Comparison of ENCODE assay signal across 12 cellular contexts in the genomic region with DNA sequence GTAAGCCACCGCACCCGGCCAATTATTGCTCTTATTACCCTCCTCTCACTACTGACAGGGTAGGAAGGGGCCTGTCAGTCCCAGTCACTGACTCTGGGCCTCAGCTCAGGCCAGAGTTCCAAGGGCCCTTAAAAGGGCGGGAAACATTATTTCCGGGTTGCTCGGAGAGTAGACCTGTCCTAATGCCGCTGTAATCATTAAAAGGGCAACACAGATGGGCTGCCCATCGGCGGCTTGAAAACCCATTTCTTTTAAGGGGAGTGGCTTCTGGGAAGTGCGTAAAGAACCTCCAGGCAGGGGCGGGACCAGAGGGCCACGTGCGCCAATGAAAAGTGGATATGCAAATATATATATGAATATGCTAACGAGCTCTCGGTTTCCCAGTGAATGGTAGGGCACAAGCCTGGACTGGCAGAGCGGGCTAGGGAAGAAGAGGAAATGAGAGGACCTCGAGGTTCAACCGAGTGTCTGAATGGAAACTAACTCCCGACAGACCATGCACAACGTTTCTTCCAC. TPM values are rescaled to one million over a fixed set of nuclear protein-coding genes. Genes with fewer than 3 reads are reported as not detected.
DNase-seq lines count a peak whose midpoint lies in the region; ATAC-seq, FAIRE-seq and TF ChIP-seq lines count a peak whose summit lies in the region.
"Had no signal": no experiment of that assay in that cellular context is flagged by ENCODE, and none has a peak within 500 bp of the region (broad histone marks: within the 10 kb centered on the region; RNA-seq: fewer than 3 reads in every experiment).

No MANE protein-coding gene starts in this region.

- DNase-seq in Caki2 (ENCODE audit: low read depth) (peak; percentile 30), MV-4-11 (lab: John Stamatoyannopoulos, UW) (peak; percentile 98), bronchial epithelial cell (ENCODE audit: low read depth) (peak; percentile 64), left colon (peak in 1 of 2 donors; percentile 16), RKO (ENCODE audit: low spot score) (no peak), KBM-7 (no peak)
- DNase-seq: brain microvascular endothelial cell, NCI-H2081, RPMI8226 had no signal

- no peak for FAIRE-seq in bronchial epithelial cell (lab: Jason Lieb, UNC)
- FAIRE-seq: TTC549 had no signal

- intact Hi-C loops in left colon (cut with DNase I, micrococcal nuclease): no loop called here

- H3K36me3 ChIP-seq in bronchial epithelial cell (ENCODE audit: control insufficient read depth, insufficient read depth, low read length): no peaks in the 10 kb centered on the region
- H3K36me3 ChIP-seq: brain microvascular endothelial cell had no signal

- peak; percentile 52 for ATAC-seq in left colon
- no peak for ATAC-seq in HG03039 (IDR thresholded peaks at IDR 0.05; ENCODE audit: unreplicated experiment)
- no peak for ATAC-seq in HG03342 (IDR thresholded peaks at IDR 0.05; ENCODE audit: unreplicated experiment)

- in situ Hi-C loops in Caki2 (cut with HindIII; ENCODE audit: low pct_unique_long_range_greater_than_20kb, low sequenced_read_pairs): no loop called here
- in situ Hi-C loops in KBM-7 (cut with MboI; ENCODE audit: low pct_unique_long_range_greater_than_20kb, low sequenced_read_pairs): no loop called here

- no peak for TF ChIP-seq CTCF in bronchial epithelial cell (IDR thresholded peaks at IDR 0.05; ENCODE audit: insufficient read depth, low read length, severe bottlenecking)

- peaks cover 3% of the 10 kb centered on the region for H3K27me3 ChIP-seq in bronchial epithelial cell (ENCODE audit: control insufficient read depth, insufficient read depth, low read length)

- no peak overlapping the region for H3K4me3 ChIP-seq in bronchial epithelial cell (ENCODE audit: low read depth, low read length)

RNA-seq across cellular contexts. Expression of gene PIPOX, which starts 26.6 kb away (rescaled TPM):
- total RNA-seq in Caki2 (2014; rRNA removed; shearing (Covaris generic); ENCODE audit: low replicate concordance): 1.6 and 10.5 TPM in 2 replicates
- total RNA-seq in bronchial epithelial cell (0.26 and 1.4 TPM in 2 replicates), left colon (1 to 10 TPM in 1 of 2 donors, under 1 TPM in 1; 0.46 to 2.2 TPM)

Comparison
In these comparisons a context has a peak if more than half of its experiments do, and no peak if none do; other contexts are left out.
1. DNase-seq: peak in Caki2 (single experiment), MV-4-11 (single experiment) and bronchial epithelial cell (single experiment); none in RKO (single experiment) and KBM-7 (single experiment).